22 cellular contexts compared by ENCODE assay signal in genomic region chr11:103872748-103873147, GRCh38.
DNase-seq lines count a peak whose midpoint lies in the region; ATAC-seq and TF ChIP-seq lines count a peak whose summit lies in the region.
"Had no signal": no experiment of that assay in that cellular context is flagged by ENCODE, and none has a peak within 500 bp of the region (broad histone marks: within the 10 kb centered on the region; RNA-seq: fewer than 3 reads in every experiment).

No MANE protein-coding gene starts in this region.

- no peaks in the 10 kb centered on the region for H3K27me3 Mint-ChIP-seq in naive thymus-derived CD4-positive, alpha-beta T cell
- H3K27me3 Mint-ChIP-seq in mesothelial cell of epicardium (ENCODE audit: low read depth), result no peaks in the 10 kb centered on the region
- H3K27me3 Mint-ChIP-seq: T-cell had no signal

- H3K27me3 ChIP-seq in Karpas-422 (ENCODE audit: low read length), result no peaks in the 10 kb centered on the region
- H3K27me3 ChIP-seq in naive thymus-derived CD4-positive, alpha-beta T cell (ENCODE audit: control insufficient read depth in 2 of 2, insufficient read depth in 2 of 2, low read length in 2 of 2), result no peaks in the 10 kb centered on the region
- H3K27me3 ChIP-seq: MG63 had no signal

- TF ChIP-seq CTCF in mesothelial cell of epicardium (IDR thresholded peaks at IDR 0.05; ENCODE audit: unreplicated experiment), result no peak

- peak overlapping the region; percentile 10; the same call in 1 of the 2 replicates for H3K27ac ChIP-seq in Karpas-422 (ENCODE audit: low read length)
- H3K27ac ChIP-seq in naive thymus-derived CD4-positive, alpha-beta T cell (ENCODE audit: low read depth, low read length), result no peak overlapping the region
- H3K27ac ChIP-seq: C4-2B, KMS-11 had no signal

- no peak overlapping the region for H3K4me3 Mint-ChIP-seq in naive thymus-derived CD4-positive, alpha-beta T cell
- no peak overlapping the region for H3K4me3 Mint-ChIP-seq in mesothelial cell of epicardium
- H3K4me3 Mint-ChIP-seq: T-cell had no signal

- H3K27ac Mint-ChIP-seq in naive thymus-derived CD4-positive, alpha-beta T cell, result no peak overlapping the region
- no peak overlapping the region for H3K27ac Mint-ChIP-seq in mesothelial cell of epicardium
- H3K27ac Mint-ChIP-seq: T-cell had no signal

- ATAC-seq in naive thymus-derived CD4-positive, alpha-beta T cell, result peak; percentile 16
- no peak for ATAC-seq in HG02852 (IDR thresholded peaks at IDR 0.05; ENCODE audit: unreplicated experiment)
- ATAC-seq: T-cell had no signal

- H3K9me3 Mint-ChIP-seq in naive thymus-derived CD4-positive, alpha-beta T cell, result peaks cover 0 to 3% (median 0%) of the 10 kb centered on the region in 11 donors
- H3K9me3 Mint-ChIP-seq in mesothelial cell of epicardium, result no peaks in the 10 kb centered on the region
- H3K9me3 Mint-ChIP-seq: T-cell had no signal

- H3K9me3 ChIP-seq in Karpas-422 (ENCODE audit: low read length), result no peaks in the 10 kb centered on the region
- no peaks in the 10 kb centered on the region for H3K9me3 ChIP-seq in naive thymus-derived CD4-positive, alpha-beta T cell (ENCODE audit: control insufficient read depth in 2 of 3, low read length in 3 of 3)
- H3K9me3 ChIP-seq: HAP-1, MG63, SK-N-SH had no signal

- no peaks in the 10 kb centered on the region for H3K4me1 Mint-ChIP-seq in naive thymus-derived CD4-positive, alpha-beta T cell
- H3K4me1 Mint-ChIP-seq in mesothelial cell of epicardium, result peaks cover 2% of the 10 kb centered on the region
- H3K4me1 Mint-ChIP-seq: T-cell had no signal

- in situ Hi-C loops in G401 (cut with HindIII; ENCODE audit: low sequenced_read_pairs), result no loop called here

- H3K9me2 ChIP-seq in Karpas-422 (replicated peaks; ENCODE audit: insufficient read depth, low read length), result no peaks in the 10 kb centered on the region
- H3K9me2 ChIP-seq: SK-N-SH had no signal

- no peaks in the 10 kb centered on the region for H4K20me1 ChIP-seq in Karpas-422 (ENCODE audit: insufficient read depth, low read depth, low read length)

- intact Hi-C loops in naive thymus-derived CD4-positive, alpha-beta T cell (cut with micrococcal nuclease), result no loop called here

- no peak overlapping the region for H2AFZ ChIP-seq in Karpas-422 (ENCODE audit: low read length)

- no peak overlapping the region for H3K9ac ChIP-seq in Karpas-422 (ENCODE audit: low read length)
- H3K9ac ChIP-seq: KMS-11, SK-N-SH had no signal

- peaks cover 18% of the 10 kb centered on the region for H3K36me3 ChIP-seq in Karpas-422 (ENCODE audit: insufficient read depth, low read length)
- H3K36me3 ChIP-seq in naive thymus-derived CD4-positive, alpha-beta T cell (ENCODE audit: control insufficient read depth in 2 of 3, insufficient read depth in 3 of 3, low read length in 3 of 3), result no peaks in the 10 kb centered on the region
- H3K36me3 ChIP-seq: HAP-1, MG63 had no signal

- H3K4me2 ChIP-seq in Karpas-422 (ENCODE audit: low read depth, low read length, poor library complexity, severe bottlenecking), result no peak overlapping the region
- H3K4me2 ChIP-seq: KMS-11, SK-N-SH had no signal

- peaks cover 51% of the 10 kb centered on the region for H3K4me1 ChIP-seq in Karpas-422 (ENCODE audit: low read length)
- no peaks in the 10 kb centered on the region for H3K4me1 ChIP-seq in naive thymus-derived CD4-positive, alpha-beta T cell (ENCODE audit: control insufficient read depth in 2 of 2, insufficient read depth in 2 of 2, low read length in 2 of 2)
- H3K4me1 ChIP-seq: HAP-1 had no signal

- H3K79me2 ChIP-seq in Karpas-422 (ENCODE audit: low read length), result no peaks in the 10 kb centered on the region

- H3K4me3 ChIP-seq in Karpas-422 (ENCODE audit: low read length), result no peak overlapping the region
- no peak overlapping the region for H3K4me3 ChIP-seq in naive thymus-derived CD4-positive, alpha-beta T cell (ENCODE audit: low read length)
- H3K4me3 ChIP-seq: HAP-1, MG63 had no signal

- CTCF ChIA-PET in naive thymus-derived CD4-positive, alpha-beta T cell (lab: Charles Lee), result no interaction called here

- DNase-seq in ELR (ENCODE audit: low read depth) (peak; percentile 18), Karpas-422 (no peak), amniotic epithelial cell (ENCODE audit: low read depth) (peak; percentile 82), G401 (ENCODE audit: low spot score) (no peak), mesothelial cell of epicardium (ENCODE audit: low spot score in 2 of 2, unreplicated experiment in 2 of 2) (no peak)
- DNase-seq in naive thymus-derived CD4-positive, alpha-beta T cell, result no peak
- DNase-seq: GF-D8; MG63; NCI-H1105; NCI-H2081; NCI-H2171 treated with DMSO at 0.1 percent for 48 hours; NCI-H446 treated with DMSO at 0.1 percent for 48 hours; NCI-H748 treated with DMSO at 0.1 percent for 48 hours; NK-92 treated with Interleukin-12 subunit alpha and Interleukin-12 subunit beta, amount 100 ng/mL, for 24 hours; RPMI8226; SHP77 treated with DMSO at 0.1 percent for 48 hours; SK-N-SH had no signal

- POLR2A ChIA-PET in naive thymus-derived CD4-positive, alpha-beta T cell (lab: Charles Lee), result no interaction called here

- no peaks in the 10 kb centered on the region for H3K36me3 Mint-ChIP-seq in naive thymus-derived CD4-positive, alpha-beta T cell
- H3K36me3 Mint-ChIP-seq in mesothelial cell of epicardium, result no peaks in the 10 kb centered on the region
- H3K36me3 Mint-ChIP-seq: T-cell had no signal

Comparison
In these comparisons a context has a peak if more than half of its experiments do, and no peak if none do; other contexts are left out.
1. DNase-seq: peak in ELR (single experiment) and amniotic epithelial cell (single experiment); none in Karpas-422 (single experiment), naive thymus-derived CD4-positive, alpha-beta T cell (0 of 9), G401 (single experiment) and mesothelial cell of epicardium (0 of 2).